In genomic region chr12:61781021-61781581, GRCh38 we compare ENCODE assay signal across 19 cellular contexts.
"Had no signal": no experiment of that assay in that cellular context is flagged by ENCODE, and none has a peak within 500 bp of the region (broad histone marks: within the 10 kb centered on the region; RNA-seq: fewer than 3 reads in every experiment).

No MANE protein-coding gene starts in this region.

- H3K27ac Mint-ChIP-seq: activated CD4-positive, alpha-beta T cell treated with anti-CD3 and anti-CD28 coated beads, Interleukin-2, amount 10 ng/mL, durations not matched to agents 24 days and 14 days; activated naive CD8-positive, alpha-beta T cell treated with anti-CD3 and anti-CD28 coated beads for 36 hours; natural killer cell; T-helper 17 cell had no signal

- H3K4me3 ChIP-seq: left ventricle myocardium inferior, psoas muscle, spleen, stomach, testis, upper lobe of left lung had no signal

- H3K36me3 ChIP-seq: left ventricle myocardium inferior, spleen, stomach, upper lobe of left lung had no signal

- H3K4me3 Mint-ChIP-seq: activated CD4-positive, alpha-beta T cell treated with anti-CD3 and anti-CD28 coated beads, Interleukin-2, amount 10 ng/mL, durations not matched to agents 24 days and 14 days; activated naive CD8-positive, alpha-beta T cell treated with anti-CD3 and anti-CD28 coated beads for 36 hours; brain; central memory CD8-positive, alpha-beta T cell; natural killer cell; T-helper 17 cell had no signal

- H3K36me3 Mint-ChIP-seq: activated naive CD8-positive, alpha-beta T cell treated with anti-CD3 and anti-CD28 coated beads for 36 hours; brain had no signal

- H3K9me3 Mint-ChIP-seq: activated CD4-positive, alpha-beta T cell treated with anti-CD3 and anti-CD28 coated beads, Interleukin-2, amount 10 ng/mL, durations not matched to agents 24 days and 14 days had no signal

- DNase-seq: activated CD4-positive, alpha-beta T cell treated with anti-CD3 and anti-CD28 coated beads, Interleukin-2, amount 10 ng/mL, durations not matched to agents 24 days and 14 days; activated CD4-positive, CD25-positive, alpha-beta regulatory T cell; activated CD8-positive, alpha-beta memory T cell treated with anti-CD3 and anti-CD28 coated beads, Interleukin-2, amount 50 U/mL, for 48 hours; activated naive CD8-positive, alpha-beta T cell treated with anti-CD3 and anti-CD28 coated beads for 36 hours; amygdala; cortex of kidney; effector CD4-positive, alpha-beta T cell; foreskin melanocyte; head of caudate nucleus; left ventricle myocardium inferior; natural killer cell; psoas muscle; spleen; stomach; T-helper 17 cell; testis; upper lobe of left lung had no signal

- H3K27ac ChIP-seq: left ventricle myocardium inferior, psoas muscle, spleen, stomach, testis, upper lobe of left lung had no signal

- H3K27me3 ChIP-seq: spleen, stomach, testis, upper lobe of left lung had no signal

- H3K9me3 ChIP-seq: left ventricle myocardium inferior, psoas muscle, stomach, testis, upper lobe of left lung had no signal

- H3K4me1 Mint-ChIP-seq: activated CD4-positive, alpha-beta T cell treated with anti-CD3 and anti-CD28 coated beads, Interleukin-2, amount 10 ng/mL, durations not matched to agents 24 days and 14 days; activated naive CD8-positive, alpha-beta T cell treated with anti-CD3 and anti-CD28 coated beads for 36 hours; central memory CD8-positive, alpha-beta T cell; natural killer cell; T-helper 17 cell had no signal

- H3K4me1 ChIP-seq: left ventricle myocardium inferior, psoas muscle, spleen, stomach, testis, upper lobe of left lung had no signal

- H3K27me3 Mint-ChIP-seq: activated CD4-positive, alpha-beta T cell treated with anti-CD3 and anti-CD28 coated beads, Interleukin-2, amount 10 ng/mL, durations not matched to agents 24 days and 14 days; activated naive CD8-positive, alpha-beta T cell treated with anti-CD3 and anti-CD28 coated beads for 36 hours; brain; central memory CD8-positive, alpha-beta T cell; T-helper 17 cell had no signal
